In genomic region chr4:183812567-183812966, GRCh38 we compare ENCODE assay signal across 30 cellular contexts.
"Had no signal": no experiment of that assay in that cellular context is flagged by ENCODE, and none has a peak within 500 bp of the region (broad histone marks: within the 10 kb centered on the region; RNA-seq: fewer than 3 reads in every experiment).

No MANE protein-coding gene starts in this region.

- ATAC-seq: activated CD8-positive, alpha-beta T cell treated with anti-CD3 and anti-CD28 coated beads for 36 hours; activated naive CD4-positive, alpha-beta T cell treated with anti-CD3 and anti-CD28 coated beads, Interleukin-2, amount 50 U/mL, for 72 hours; activated T-cell treated with anti-CD3 and anti-CD28 coated beads, Interleukin-2, amount 50 U/mL, for 4 hours; activated T-cell treated with anti-CD3 and anti-CD28 coated beads, Interleukin-2, amount 50 U/mL, for 72 hours; activated T-helper 17 cell treated with anti-CD3 and anti-CD28 coated beads, Interleukin-2, amount 50 U/mL, for 72 hours; T-cell; T-helper 17 cell had no signal

- H3K36me3 ChIP-seq: adrenal gland, cardiac muscle cell had no signal

- H3K27ac ChIP-seq: adrenal gland, cardiac muscle cell, VCaP had no signal

- H3K9me3 ChIP-seq: adrenal gland had no signal

- H3K4me3 ChIP-seq: adrenal gland, cardiac muscle cell had no signal

- H3K27me3 ChIP-seq: adrenal gland, cardiac muscle cell had no signal

- H3K4me1 ChIP-seq: adrenal gland had no signal

- DNase-seq: activated B cell treated with CpG ODN at 0.5 μM for 24 hours; activated CD4-positive, alpha-beta memory T cell treated with anti-CD3 and anti-CD28 coated beads for 36 hours; activated CD4-positive, alpha-beta T cell treated with anti-CD3 and anti-CD28 coated beads for 4 hours; activated CD4-positive, alpha-beta T cell treated with anti-CD3 and anti-CD28 coated beads, Interleukin-2, amount 10 ng/mL, durations not matched to agents 24 days and 14 days; activated CD4-positive, alpha-beta T cell treated with anti-CD3 and anti-CD28 coated beads, Interleukin-2, amount 50 U/mL, for 1 hour; activated CD4-positive, alpha-beta T cell treated with anti-CD3 and anti-CD28 coated beads, Interleukin-2, amount 50 U/mL, for 4 hours; activated CD4-positive, CD25-positive, alpha-beta regulatory T cell treated with anti-CD3 and anti-CD28 coated beads, Interleukin-2, amount 50 U/mL, for 72 hours; activated CD8-positive, alpha-beta memory T cell treated with anti-CD3 and anti-CD28 coated beads, Interleukin-2, amount 50 U/mL, for 4 hours; activated CD8-positive, alpha-beta T cell treated with anti-CD3 and anti-CD28 coated beads for 36 hours; activated effector memory CD4-positive, alpha-beta T cell treated with anti-CD3 and anti-CD28 coated beads, Interleukin-2, amount 50 U/mL, for 16 hours; activated gamma-delta T cell treated with Interleukin-2 at 50 U/mL for 16 hours; activated naive CD4-positive, alpha-beta T cell; activated naive CD4-positive, alpha-beta T cell treated with anti-CD3 and anti-CD28 coated beads for 36 hours; activated naive CD4-positive, alpha-beta T cell treated with anti-CD3 and anti-CD28 coated beads, Interleukin-2, amount 50 U/mL, for 16 hours; activated naive CD8-positive, alpha-beta T cell treated with anti-CD3 and anti-CD28 coated beads for 36 hours; activated T-cell treated with anti-CD3 and anti-CD28 coated beads for 4 hours; activated T-cell treated with anti-CD3 and anti-CD28 coated beads, Interleukin-2, amount 50 U/mL, for 1 hour; activated T-cell treated with anti-CD3 and anti-CD28 coated beads, Interleukin-2, amount 50 U/mL, for 4 hours; activated T-cell treated with anti-CD3 and anti-CD28 coated beads, Interleukin-2, amount 50 U/mL, for 72 hours; adrenal gland; amniotic stem cell; aorta; caudate nucleus; T-cell; T-helper 17 cell; T1000 had no signal
